ENCODE assay signal across 10 cellular contexts in the genomic region with DNA sequence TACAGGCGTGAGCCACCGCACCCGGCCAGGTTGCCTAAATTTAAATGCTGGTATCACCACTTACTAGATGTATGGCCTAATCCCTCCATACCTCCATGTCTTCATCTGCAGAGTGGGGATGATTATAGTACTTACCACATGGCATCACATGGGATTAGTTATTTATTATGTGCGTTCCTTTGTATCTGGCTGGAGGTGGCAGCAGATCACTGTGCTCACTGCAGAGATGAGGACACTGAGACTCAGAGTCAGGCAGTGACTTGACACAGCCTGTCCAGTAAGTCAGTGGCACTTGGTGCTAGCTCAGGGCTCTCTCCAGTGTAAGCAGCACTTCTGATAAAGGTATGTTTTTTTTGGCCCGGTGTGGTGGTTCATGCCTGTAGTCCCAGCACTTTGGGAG. TPM values are rescaled to one million over a fixed set of nuclear protein-coding genes. Genes with fewer than 3 reads are reported as not detected.
"Had no signal": no experiment of that assay in that cellular context is flagged by ENCODE, and none has a peak within 500 bp of the region (broad histone marks: within the 10 kb centered on the region; RNA-seq: fewer than 3 reads in every experiment).

No MANE protein-coding gene starts in this region.

- H3K4me3 ChIP-seq: breast epithelium, uterus had no signal

- DNase-seq: activated CD4-positive, alpha-beta memory T cell treated with anti-CD3 and anti-CD28 coated beads for 36 hours; activated naive CD4-positive, alpha-beta T cell; activated T-cell treated with anti-CD3 and anti-CD28 coated beads, Interleukin-2, amount 50 U/mL, for 72 hours; aorta; dermis blood vessel endothelial cell; hypothalamus; naive thymus-derived CD4-positive, alpha-beta T cell; posterior cingulate gyrus; uterus had no signal

- H3K9me3 ChIP-seq: breast epithelium, uterus had no signal

- ATAC-seq: activated T-cell treated with anti-CD3 and anti-CD28 coated beads, Interleukin-2, amount 50 U/mL, for 72 hours; naive thymus-derived CD4-positive, alpha-beta T cell had no signal

- H3K4me1 ChIP-seq: breast epithelium, uterus had no signal

- H3K36me3 ChIP-seq: breast epithelium, uterus had no signal

- H3K27ac ChIP-seq: breast epithelium, uterus had no signal

- H3K27me3 ChIP-seq: breast epithelium had no signal

RNA-seq across cellular contexts. Expression of a gene that starts 38.4 kb away (rescaled TPM):
- polyA plus RNA-seq: aorta; naive thymus-derived CD4-positive, alpha-beta T cell had no signal
